16 cellular contexts compared by ENCODE assay signal in the genomic region with DNA sequence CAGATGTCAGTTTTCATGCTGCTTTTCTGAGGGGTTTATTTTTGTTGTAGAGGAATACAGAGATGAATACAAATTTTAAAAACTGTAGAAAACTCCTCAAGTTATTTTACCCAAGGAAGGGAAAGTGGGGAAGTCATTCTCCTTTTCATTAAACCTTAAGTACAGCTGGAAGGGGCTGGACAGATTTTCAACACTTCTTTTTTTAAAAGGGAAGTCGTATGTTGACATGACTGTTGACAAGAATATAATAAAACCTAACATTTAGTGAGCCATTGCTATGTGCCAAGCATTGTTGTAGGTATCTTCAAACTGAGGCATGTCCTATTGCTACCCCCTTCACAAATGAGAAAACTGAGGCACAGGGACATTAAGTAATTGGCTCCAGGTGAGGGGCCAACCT.
"Had no signal": no experiment of that assay in that cellular context is flagged by ENCODE, and none has a peak within 500 bp of the region (broad histone marks: within the 10 kb centered on the region; RNA-seq: fewer than 3 reads in every experiment).

No MANE protein-coding gene starts in this region.

- DNase-seq: activated B cell treated with CpG ODN at 0.5 μM for 24 hours; activated CD4-positive, alpha-beta T cell treated with anti-CD3 and anti-CD28 coated beads, Interleukin-2, amount 10 ng/mL, durations not matched to agents 24 days and 14 days; activated CD8-positive, alpha-beta memory T cell treated with anti-CD3 and anti-CD28 coated beads, Interleukin-2, amount 50 U/mL, for 4 hours; activated CD8-positive, alpha-beta T cell treated with anti-CD3 and anti-CD28 coated beads, Interleukin-2, amount 10 ng/mL, durations not matched to agents 7 days and 5 days; activated gamma-delta T cell; activated T-cell treated with anti-CD3 and anti-CD28 coated beads, Interleukin-2, amount 50 U/mL, for 48 hours; amygdala; effector memory CD4-positive, alpha-beta T cell; foreskin keratinocyte; left ventricle myocardium superior; tibial artery; uterus had no signal

- H3K4me3 Mint-ChIP-seq: activated B cell treated with CpG ODN at 0.5 μM for 24 hours; activated CD4-positive, alpha-beta T cell treated with anti-CD3 and anti-CD28 coated beads, Interleukin-2, amount 10 ng/mL, durations not matched to agents 24 days and 14 days; activated CD8-positive, alpha-beta T cell treated with anti-CD3 and anti-CD28 coated beads, Interleukin-2, amount 10 ng/mL, durations not matched to agents 7 days and 5 days; activated naive CD8-positive, alpha-beta T cell; brain; stimulated activated effector memory CD8-positive, alpha-beta T cell treated with anti-CD3 and anti-CD28 coated beads, Interleukin-12 subunit alpha, Interleukin-12 subunit beta, amount 100 ng/mL, for 72 hours; T-helper 1 cell treated with Interleukin-12 subunit alpha and Interleukin-12 subunit beta and Interleukin-4 antibody, amounts not matched to agents 30 μg/mL and 1 μg/mL, for 36 hours had no signal

- H3K27ac ChIP-seq: foreskin keratinocyte, tibial artery, uterus had no signal

- H3K9me3 ChIP-seq: tibial artery, uterus had no signal

- H3K4me1 ChIP-seq: foreskin keratinocyte, uterus had no signal

- ATAC-seq: activated CD8-positive, alpha-beta T cell treated with anti-CD3 and anti-CD28 coated beads, Interleukin-2, amount 10 ng/mL, durations not matched to agents 7 days and 5 days; foreskin keratinocyte; left ventricle myocardium superior; stimulated activated effector memory CD8-positive, alpha-beta T cell treated with anti-CD3 and anti-CD28 coated beads, Interleukin-12 subunit alpha, Interleukin-12 subunit beta, amount 100 ng/mL, for 72 hours had no signal

- H3K4me1 Mint-ChIP-seq: activated B cell treated with CpG ODN at 0.5 μM for 24 hours; brain; stimulated activated effector memory CD8-positive, alpha-beta T cell treated with anti-CD3 and anti-CD28 coated beads, Interleukin-12 subunit alpha, Interleukin-12 subunit beta, amount 100 ng/mL, for 72 hours had no signal

- H3K27ac Mint-ChIP-seq: activated B cell treated with CpG ODN at 0.5 μM for 24 hours; activated CD4-positive, alpha-beta T cell treated with anti-CD3 and anti-CD28 coated beads, Interleukin-2, amount 10 ng/mL, durations not matched to agents 24 days and 14 days; activated CD8-positive, alpha-beta T cell treated with anti-CD3 and anti-CD28 coated beads, Interleukin-2, amount 10 ng/mL, durations not matched to agents 7 days and 5 days; activated naive CD8-positive, alpha-beta T cell; stimulated activated effector memory CD8-positive, alpha-beta T cell treated with anti-CD3 and anti-CD28 coated beads, Interleukin-12 subunit alpha, Interleukin-12 subunit beta, amount 100 ng/mL, for 72 hours; T-helper 1 cell treated with Interleukin-12 subunit alpha and Interleukin-12 subunit beta and Interleukin-4 antibody, amounts not matched to agents 30 μg/mL and 1 μg/mL, for 36 hours had no signal

- H3K9me3 Mint-ChIP-seq: activated B cell treated with CpG ODN at 0.5 μM for 24 hours; activated CD4-positive, alpha-beta T cell treated with anti-CD3 and anti-CD28 coated beads, Interleukin-2, amount 10 ng/mL, durations not matched to agents 24 days and 14 days; stimulated activated effector memory CD8-positive, alpha-beta T cell treated with anti-CD3 and anti-CD28 coated beads, Interleukin-12 subunit alpha, Interleukin-12 subunit beta, amount 100 ng/mL, for 72 hours; T-helper 1 cell treated with Interleukin-12 subunit alpha and Interleukin-12 subunit beta and Interleukin-4 antibody, amounts not matched to agents 30 μg/mL and 1 μg/mL, for 36 hours had no signal

- H3K27me3 ChIP-seq: foreskin keratinocyte, tibial artery, uterus had no signal

- H3K4me3 ChIP-seq: tibial artery, uterus had no signal

- H3K36me3 ChIP-seq: tibial artery, uterus had no signal

- H3K36me3 Mint-ChIP-seq: activated naive CD8-positive, alpha-beta T cell; brain; stimulated activated effector memory CD8-positive, alpha-beta T cell treated with anti-CD3 and anti-CD28 coated beads, Interleukin-12 subunit alpha, Interleukin-12 subunit beta, amount 100 ng/mL, for 72 hours had no signal
